ENCODE assay signal across 30 cellular contexts in the genomic region with DNA sequence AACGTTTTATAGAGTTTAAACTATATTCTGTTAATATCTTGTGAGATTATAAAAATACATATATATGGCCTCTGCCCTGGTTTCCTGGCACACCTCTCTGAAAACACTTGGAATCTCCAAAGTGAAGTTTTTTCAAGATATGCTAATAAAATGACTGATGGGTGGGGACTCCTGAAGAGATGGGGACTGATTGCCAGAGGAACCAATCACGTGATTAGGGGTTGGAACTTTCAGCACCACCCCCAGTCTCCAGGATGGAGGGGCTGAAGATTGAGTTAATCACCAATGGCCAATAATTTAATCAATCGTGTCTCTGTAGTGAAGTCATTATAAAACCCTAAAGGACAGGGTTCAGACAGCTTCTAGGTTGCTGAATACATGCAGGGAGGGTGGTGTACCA.
"Had no signal": no experiment of that assay in that cellular context is flagged by ENCODE, and none has a peak within 500 bp of the region (broad histone marks: within the 10 kb centered on the region; RNA-seq: fewer than 3 reads in every experiment).

No MANE protein-coding gene starts in this region.

- DNase-seq: activated B cell treated with CpG ODN at 0.5 μM for 24 hours; activated CD4-positive, alpha-beta memory T cell treated with anti-CD3 and anti-CD28 coated beads for 36 hours; activated CD4-positive, alpha-beta T cell treated with anti-CD3 and anti-CD28 coated beads for 4 hours; activated CD4-positive, alpha-beta T cell treated with anti-CD3 and anti-CD28 coated beads, Interleukin-2, amount 10 ng/mL, durations not matched to agents 24 days and 14 days; activated CD4-positive, alpha-beta T cell treated with anti-CD3 and anti-CD28 coated beads, Interleukin-2, amount 50 U/mL, for 1 hour; activated CD4-positive, alpha-beta T cell treated with anti-CD3 and anti-CD28 coated beads, Interleukin-2, amount 50 U/mL, for 4 hours; activated CD4-positive, CD25-positive, alpha-beta regulatory T cell treated with anti-CD3 and anti-CD28 coated beads, Interleukin-2, amount 50 U/mL, for 72 hours; activated CD8-positive, alpha-beta memory T cell treated with anti-CD3 and anti-CD28 coated beads, Interleukin-2, amount 50 U/mL, for 4 hours; activated CD8-positive, alpha-beta T cell treated with anti-CD3 and anti-CD28 coated beads for 36 hours; activated effector memory CD4-positive, alpha-beta T cell treated with Interleukin-2 at 50 U/mL for 16 hours; activated gamma-delta T cell; activated naive CD4-positive, alpha-beta T cell treated with anti-CD3 and anti-CD28 coated beads, Interleukin-2, amount 10 ng/mL, durations not matched to agents 7 days and 5 days; activated naive CD4-positive, alpha-beta T cell treated with Interleukin-2 at 50 U/mL for 16 hours; activated naive CD8-positive, alpha-beta T cell treated with anti-CD3 and anti-CD28 coated beads, Interleukin-2, amount 10 ng/mL, durations not matched to agents 7 days and 5 days; activated naive CD8-positive, alpha-beta T cell treated with anti-CD3 and anti-CD28 coated beads, Interleukin-2, amount 50 U/mL, for 24 hours; activated T-cell treated with anti-CD3 and anti-CD28 coated beads, Interleukin-2, amount 50 U/mL, for 24 hours; activated T-cell treated with anti-CD3 and anti-CD28 coated beads, Interleukin-2, amount 50 U/mL, for 48 hours; amygdala; anterior cingulate cortex; body of pancreas; brain microvascular endothelial cell; central memory CD4-positive, alpha-beta T cell; T-helper 1 cell; T-helper 2 cell; T-helper 9 cell; WERI-Rb-1 had no signal

- H3K4me3 ChIP-seq: body of pancreas, breast epithelium had no signal

- ATAC-seq: activated CD8-positive, alpha-beta T cell treated with anti-CD3 and anti-CD28 coated beads for 36 hours; activated naive CD8-positive, alpha-beta T cell treated with anti-CD3 and anti-CD28 coated beads, Interleukin-2, amount 50 U/mL, for 24 hours; body of pancreas had no signal

- H3K36me3 ChIP-seq: brain microvascular endothelial cell, breast epithelium, WERI-Rb-1 had no signal

- H3K4me1 ChIP-seq: breast epithelium had no signal

- FAIRE-seq: astrocyte, colon, TTC549 had no signal

- H3K27me3 ChIP-seq: body of pancreas, brain microvascular endothelial cell had no signal

- H3K27ac ChIP-seq: body of pancreas, brain microvascular endothelial cell, breast epithelium, WERI-Rb-1 had no signal

- H3K9me3 ChIP-seq: body of pancreas, breast epithelium had no signal
